8 cellular contexts compared by ENCODE assay signal in the genomic region with DNA sequence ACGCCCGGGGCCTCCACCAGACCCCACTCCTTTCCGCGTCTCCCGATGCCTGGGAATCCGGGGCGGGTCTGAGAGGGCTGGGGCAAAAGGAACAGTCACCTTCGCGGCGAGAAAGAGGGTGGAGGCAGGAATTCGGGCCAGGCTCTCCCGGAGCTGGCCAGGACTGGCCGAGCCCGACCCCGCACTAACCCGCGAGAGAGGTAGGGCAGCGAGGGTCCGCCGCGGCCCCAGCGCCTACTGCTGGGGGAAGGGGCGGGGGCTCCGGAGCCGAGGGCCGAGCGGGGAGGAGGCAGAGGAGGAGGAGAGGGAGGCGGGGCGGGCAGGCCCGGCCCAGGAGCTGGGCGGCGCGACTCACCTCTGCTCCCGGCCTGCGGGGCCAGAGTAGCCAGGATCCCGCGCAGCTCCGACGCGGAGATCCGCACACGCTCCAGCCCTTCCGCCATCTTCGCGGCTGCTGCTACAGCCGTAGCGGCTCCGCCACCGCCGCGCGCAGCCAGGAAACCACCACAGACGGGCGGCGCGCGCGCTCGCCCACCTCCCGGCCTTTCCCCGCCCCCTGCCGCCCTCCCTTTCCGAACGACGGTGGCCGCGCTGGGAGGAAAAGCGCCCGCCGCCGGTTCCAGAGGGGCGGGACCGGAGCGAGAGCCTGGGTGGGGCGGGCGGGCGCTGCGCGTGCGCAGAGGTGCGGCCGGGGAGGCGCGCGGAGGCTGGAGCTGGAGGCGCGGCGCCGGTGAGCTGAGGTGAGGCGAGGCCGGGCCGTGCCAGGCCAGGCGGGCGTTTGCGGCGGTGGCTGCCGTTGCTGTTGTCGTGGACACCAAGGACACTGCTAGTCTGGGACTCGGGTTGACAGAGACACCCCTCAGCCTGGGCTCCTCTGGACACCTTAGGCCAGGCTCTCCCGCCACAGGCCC. TPM values are rescaled to one million over a fixed set of nuclear protein-coding genes. Genes with fewer than 3 reads are reported as not detected.
A peak's percentile ranks its signal among the peaks of the same experiment; 100 is the strongest.
DNase-seq lines count a peak whose midpoint lies in the region; TF ChIP-seq lines count a peak whose summit lies in the region.

TSS of gene SMG6 (minus strand) at position 508 of the 911 bp plus-strand sequence. CDS start at position 443, 65 bp downstream.
A gene with protein sequence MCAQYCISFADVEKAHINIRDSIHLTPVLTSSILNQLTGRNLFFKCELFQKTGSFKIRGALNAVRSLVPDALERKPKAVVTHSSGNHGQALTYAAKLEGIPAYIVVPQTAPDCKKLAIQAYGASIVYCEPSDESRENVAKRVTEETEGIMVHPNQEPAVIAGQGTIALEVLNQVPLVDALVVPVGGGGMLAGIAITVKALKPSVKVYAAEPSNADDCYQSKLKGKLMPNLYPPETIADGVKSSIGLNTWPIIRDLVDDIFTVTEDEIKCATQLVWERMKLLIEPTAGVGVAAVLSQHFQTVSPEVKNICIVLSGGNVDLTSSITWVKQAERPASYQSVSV (plus strand): TSS at position 673 of the 911 bp plus-strand sequence. CDS start 11,611 bp downstream, outside the sequence.

- peak within 1 kb of the TSS; percentile 90 for H3K4me2 ChIP-seq in GM23248 (ENCODE audit: unreplicated experiment)
- H3K4me2 ChIP-seq in Karpas-422 (ENCODE audit: low read depth, low read length, poor library complexity, severe bottlenecking): peak within 1 kb of the TSS; percentile 88
- H3K4me2 ChIP-seq in neural cell (ENCODE audit: low read length): peak within 1 kb of the TSS; percentile 56

- 1% methylated on average over 51 to 79 of the region's 100 CpGs for WGBS in GM23248 (ENCODE audit: low coverage in 1 of 2, low lambda C conversion rate in 2 of 2, missing lambda C conversion rate in 2 of 2), 2 experiments
- 0 to 1% (median 0%) methylated on average over 32 to 99 of the region's 100 CpGs for WGBS in stomach, 5 donors

- H3F3A ChIP-seq in GM23248 (ENCODE audit: insufficient read depth): no peaks in the 10 kb centered on the region; the same call in 1 of the 2 replicates
- H3F3A ChIP-seq in neural cell (ENCODE audit: insufficient read depth, low read length, poor library complexity, severe bottlenecking): no peaks in the 10 kb centered on the region

- H3K4me3 ChIP-seq in GM23248 (peak within 1 kb of the TSS; percentile 97), Karpas-422 (ENCODE audit: low read length) (peak within 1 kb of the TSS; percentile 100), fibroblast of villous mesenchyme (ENCODE audit: low read depth, low read length) (peak within 1 kb of the TSS; percentile 93), neural cell (ENCODE audit: low read length) (peak within 1 kb of the TSS; percentile 98), stomach (peak within 1 kb of the TSS; percentile 86 to 88 (median 87))

- H3K36me3 ChIP-seq in GM23248 (ENCODE audit: low read depth) (peaks cover 3% of the 10 kb centered on the region; the same call in 1 of the 2 replicates), Karpas-422 (ENCODE audit: insufficient read depth, low read length) (peaks cover 8% of the 10 kb centered on the region; the same call in 1 of the 2 replicates), neural cell (ENCODE audit: insufficient read depth, low read length) (peaks cover 8% of the 10 kb centered on the region), stomach (peaks cover 0 to 20% (median 19%) of the 10 kb centered on the region in 4 donors)

- H4K20me1 ChIP-seq in GM23248 (ENCODE audit: insufficient read depth) (no peaks in the 10 kb centered on the region), Karpas-422 (ENCODE audit: insufficient read depth, low read depth, low read length) (0 out of 2 replicates have a peak, but pooled peaks cover 5% of the 10 kb centered on the region), neural cell (ENCODE audit: insufficient read depth) (no peaks in the 10 kb centered on the region)

- TF ChIP-seq RAD21 in neural cell (conservative IDR thresholded peaks at IDR 0.05): no peak

- intact Hi-C loops in stomach (cut with DNase I; ENCODE audit: low total_unique reads): no loop called here

- 0 out of 2 replicates have a peak, but pooled peaks cover 7% of the 10 kb centered on the region for H3K4me1 ChIP-seq in GM23248 (ENCODE audit: insufficient read depth)
- peaks cover 22% of the 10 kb centered on the region for H3K4me1 ChIP-seq in Karpas-422 (ENCODE audit: low read length)
- H3K4me1 ChIP-seq in stomach: peaks cover 19 to 47% (median 31%) of the 10 kb centered on the region in 4 donors

- no peak for TF ChIP-seq POLR2A in stomach (IDR thresholded peaks at IDR 0.05)

- no peaks in the 10 kb centered on the region for H3K27me3 ChIP-seq in GM23248 (replicated peaks; ENCODE audit: insufficient read depth)
- H3K27me3 ChIP-seq in Karpas-422 (ENCODE audit: low read length): no peaks in the 10 kb centered on the region
- no peaks in the 10 kb centered on the region for H3K27me3 ChIP-seq in neural cell (ENCODE audit: insufficient read depth, low read depth, low read length)
- no peaks in the 10 kb centered on the region for H3K27me3 ChIP-seq in stomach

- in situ Hi-C loops in GM23248 (cut with MboI): no loop called here

- H3K9ac ChIP-seq in GM23248: peak within 1 kb of the TSS; percentile 95
- H3K9ac ChIP-seq in Karpas-422 (ENCODE audit: low read length): peak within 1 kb of the TSS; percentile 100
- H3K9ac ChIP-seq in neural cell (ENCODE audit: low read length): peak within 1 kb of the TSS; percentile 87

- H3K79me2 ChIP-seq in GM23248 (ENCODE audit: insufficient read depth) (peaks cover 89% of the 10 kb centered on the region), Karpas-422 (ENCODE audit: low read length) (peaks cover 80% of the 10 kb centered on the region), neural cell (replicated peaks; ENCODE audit: insufficient read depth, low read length) (peaks cover 39% of the 10 kb centered on the region)

- H3K9me3 ChIP-seq in GM23248 (ENCODE audit: low read depth) (no peaks in the 10 kb centered on the region), Karpas-422 (ENCODE audit: low read length) (no peaks in the 10 kb centered on the region), neural cell (ENCODE audit: low read length) (no peaks in the 10 kb centered on the region), stomach (no peaks in the 10 kb centered on the region)

- TF ChIP-seq CTCF in fibroblast of villous mesenchyme (IDR thresholded peaks at IDR 0.05; ENCODE audit: insufficient read depth, low read depth, low read length) (no peak), neural cell (IDR thresholded peaks at IDR 0.05; ENCODE audit: poor library complexity, severe bottlenecking) (peak; percentile 16), stomach (IDR thresholded peaks at IDR 0.05) (no peak)

- H3K27ac ChIP-seq in GM23248 (peak within 1 kb of the TSS; percentile 85), Karpas-422 (ENCODE audit: low read length) (peak within 1 kb of the TSS; percentile 41), neural cell (ENCODE audit: low read length) (peak within 1 kb of the TSS; percentile 84), stomach (peak within 1 kb of the TSS; percentile 91 to 98 (median 95))

- TF ChIP-seq EP300 in neural cell (conservative IDR thresholded peaks at IDR 0.05; ENCODE audit: poor library complexity, severe bottlenecking) (peak; percentile 46), stomach (IDR thresholded peaks at IDR 0.05) (no peak)

- DNase-seq in ELR (ENCODE audit: low read depth): peak; percentile 92
- peak; percentile 95 for DNase-seq in GM23248
- DNase-seq in Karpas-422: peak; percentile 97
- peak; percentile 82 for DNase-seq in SHP77 treated with DMSO at 0.1 percent for 48 hours (lab: John Stamatoyannopoulos, UW)
- DNase-seq in activated gamma-delta T cell treated with Interleukin-2 at 50 U/mL for 16 hours: peak; percentile 95
- peak; percentile 90 for DNase-seq in fibroblast of villous mesenchyme (ENCODE audit: low read depth)
- DNase-seq in stomach: peak; percentile 94

- H3K9me2 ChIP-seq in GM23248 (ENCODE audit: insufficient read depth) (no peaks in the 10 kb centered on the region), Karpas-422 (replicated peaks; ENCODE audit: insufficient read depth, low read length) (no peaks in the 10 kb centered on the region), neural cell (ENCODE audit: insufficient read depth, low read length) (no peaks in the 10 kb centered on the region)

- H2AFZ ChIP-seq in GM23248 (peak within 1 kb of the TSS; percentile 87), Karpas-422 (ENCODE audit: low read length) (peak within 1 kb of the TSS; percentile 86), neural cell (ENCODE audit: low read depth, low read length) (peak within 1 kb of the TSS; percentile 73)

TF ChIP-seq in neural cell, 6 proteins besides CTCF, POLR2A, EP300 and RAD21 (continues in another document):
- no peak for TF ChIP-seq TAF1 (IDR thresholded peaks at IDR 0.05; ENCODE audit: low read depth)
- peak; percentile 88 for TF ChIP-seq POLR2AphosphoS5 (IDR thresholded peaks at IDR 0.05)

RNA-seq across cellular contexts. Expression of gene SMG6, which starts in this region (rescaled TPM):
- 34.9 and 63.1 TPM in 2 replicates for total RNA-seq in GM23248 (2014; rRNA removed; shearing (Covaris generic))
- polyA plus RNA-seq in GM23248 (2016; fragmentation: Nextera tagmentation; extraction: Ambion mirVana) (16.8 and 18.7 TPM in 2 replicates), neural cell (13.9 and 17.5 TPM in 2 replicates), stomach (10 to 100 TPM; 17.0 to 22.3 (median 17.1) TPM)
- total RNA-seq in Karpas-422 (2014; rRNA removed; shearing (Covaris generic); ENCODE audit: low replicate concordance): 10.2 and 12.0 TPM in 2 replicates
- total RNA-seq in fibroblast of villous mesenchyme (50.5 and 60.6 TPM in 2 replicates), stomach (100 to 1,000 TPM in 1 of 5 donors, 10 to 100 TPM in 4; 22.6 to 102 (median 34.2) TPM)
- polyA minus RNA-seq in neural cell: 29.7 and 30.7 TPM in 2 replicates

RNA-seq across cellular contexts. Expression of the second gene that starts in this region (rescaled TPM):
- 24.2 and 26.3 TPM in 2 replicates for total RNA-seq in GM23248 (2014; rRNA removed; shearing (Covaris generic))
- polyA plus RNA-seq in GM23248 (2016; fragmentation: Nextera tagmentation; extraction: Ambion mirVana): 28.8 and 29.8 TPM in 2 replicates
- 5.6 and 13.3 TPM in 2 replicates for total RNA-seq in Karpas-422 (2014; rRNA removed; shearing (Covaris generic); ENCODE audit: low replicate concordance)
- total RNA-seq in fibroblast of villous mesenchyme: 20.0 and 35.0 TPM in 2 replicates
- 30.0 and 69.0 TPM in 2 replicates for polyA plus RNA-seq in neural cell
- 43.6 and 45.3 TPM in 2 replicates for polyA minus RNA-seq in neural cell
- 10 to 100 TPM in 4 of 5 donors, 1 to 10 TPM in 1; 1.2 to 44.0 (median 15.4) TPM for total RNA-seq in stomach
- 1 to 10 TPM; 4.3 to 7.8 (median 6.4) TPM for polyA plus RNA-seq in stomach

Comparison
In these comparisons a context has a peak if more than half of its experiments do, and no peak if none do; other contexts are left out.
1. Peak in every context shown above with its lines: DNase-seq, H3K4me3 ChIP-seq and H3K27ac ChIP-seq.
2. H3K27ac ChIP-seq: peak in every context shown above with its lines; median percentile 95 in stomach; 85 in GM23248; 84 in neural cell; 41 in Karpas-422.